13 cellular contexts compared by ENCODE assay signal in the genomic region with DNA sequence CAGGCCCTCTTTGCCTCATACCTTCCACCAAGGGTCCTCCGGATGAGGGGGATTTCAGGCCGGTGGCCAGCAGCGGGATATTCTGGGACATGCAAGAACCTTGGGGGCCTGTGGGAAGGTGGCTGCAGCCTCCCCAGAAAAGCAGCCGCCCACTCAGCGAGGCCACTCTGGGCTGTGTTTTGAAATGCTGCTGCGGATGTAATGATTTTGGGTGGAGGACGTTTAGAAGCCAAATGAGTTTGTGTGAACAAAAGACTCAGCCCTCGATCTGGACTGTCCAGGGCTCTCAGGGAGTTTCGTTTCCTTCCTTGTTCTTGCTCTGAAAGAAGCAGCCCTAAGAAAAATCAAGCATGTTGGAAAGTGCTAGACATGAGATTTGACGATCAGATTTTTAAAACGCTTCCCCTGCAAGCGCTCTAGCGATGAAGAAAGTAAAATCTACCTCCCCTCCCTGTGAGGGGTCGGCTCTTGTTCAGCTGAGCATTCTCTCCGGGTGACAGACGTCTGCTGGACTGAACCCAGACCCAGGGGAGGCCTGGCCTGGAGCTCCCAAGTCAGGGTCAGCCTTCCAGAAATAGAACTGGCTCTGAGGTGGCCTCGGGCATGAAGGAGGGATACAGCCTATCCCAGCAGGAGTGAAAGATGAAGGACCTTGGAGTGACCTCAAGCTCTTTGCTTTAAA. TPM values are rescaled to one million over a fixed set of nuclear protein-coding genes. Genes with fewer than 3 reads are reported as not detected.
DNase-seq lines count a peak whose midpoint lies in the region; ATAC-seq, FAIRE-seq and TF ChIP-seq lines count a peak whose summit lies in the region.
"Had no signal": no experiment of that assay in that cellular context is flagged by ENCODE, and none has a peak within 500 bp of the region (broad histone marks: within the 10 kb centered on the region; RNA-seq: fewer than 3 reads in every experiment).

No MANE protein-coding gene starts in this region.

- peaks cover 10% of the 10 kb centered on the region; the same call in 1 of the 2 replicates for H4K20me1 ChIP-seq in HepG2 (ENCODE audit: insufficient read depth, low read length)

- peaks cover 9% of the 10 kb centered on the region for H3K4me1 Mint-ChIP-seq in activated naive CD8-positive, alpha-beta T cell treated with anti-CD3 and anti-CD28 coated beads, Interleukin-2, amount 50 U/mL, for 24 hours

- TF ChIP-seq EP300 in HepG2 (IDR thresholded peaks at IDR 0.05; ENCODE audit: low read depth in 2 of 2, low read length in 2 of 2), result no peak
- no peak for TF ChIP-seq EP300 in HepG2 (CRISPR knock-in tag; IDR thresholded peaks at IDR 0.05; ENCODE audit: borderline replicate concordance)

- H3K4me3 Mint-ChIP-seq in activated naive CD8-positive, alpha-beta T cell treated with anti-CD3 and anti-CD28 coated beads, Interleukin-2, amount 50 U/mL, for 24 hours, result no peak overlapping the region
- H3K4me3 Mint-ChIP-seq: natural killer cell had no signal

- no peak overlapping the region for H3K4me3 ChIP-seq in liver (ENCODE audit: low read depth in 1 of 3, low read length in 3 of 3)
- no peak overlapping the region for H3K4me3 ChIP-seq in HepG2 (replicated peaks in 1 of 3; ENCODE audit: insufficient read depth in 1 of 3, low read depth in 2 of 3, low read length in 3 of 3)
- H3K4me3 ChIP-seq in parathyroid adenoma (ENCODE audit: low read depth, low read length), result no peak overlapping the region
- no peak overlapping the region for H3K4me3 ChIP-seq in aorta (ENCODE audit: low read length in 2 of 2)

- H3K4me2 ChIP-seq in HepG2 (ENCODE audit: low read depth, low read length), result no peak overlapping the region
- H3K4me2 ChIP-seq in parathyroid adenoma (ENCODE audit: low read length), result peak overlapping the region; percentile 6

- no peaks in the 10 kb centered on the region for H3K27me3 Mint-ChIP-seq in activated naive CD8-positive, alpha-beta T cell treated with anti-CD3 and anti-CD28 coated beads, Interleukin-2, amount 50 U/mL, for 24 hours

- H3K9ac ChIP-seq in liver (ENCODE audit: low read depth in 1 of 2, low read length in 2 of 2) (no peak overlapping the region), HepG2 (ENCODE audit: insufficient read depth, low read depth, low read length) (no peak overlapping the region), parathyroid adenoma (no peak overlapping the region)

- peak overlapping the region; percentile 32 to 35 for H3K27ac ChIP-seq in liver (ENCODE audit: low read depth in 1 of 2, low read length in 2 of 2)
- H3K27ac ChIP-seq in HepG2 (ENCODE audit: extremely low read length, insufficient read depth, low read length), result no peak overlapping the region
- peak overlapping the region; percentile 68 for H3K27ac ChIP-seq in parathyroid adenoma
- H3K27ac ChIP-seq in aorta (ENCODE audit: low read depth in 1 of 2, low read length in 2 of 2), result peak overlapping the region; percentile 83 to 87
- H3K27ac ChIP-seq: WERI-Rb-1 had no signal

- H3K27me3 ChIP-seq in liver (ENCODE audit: control insufficient read depth in 4 of 4, insufficient read depth in 4 of 4, low read length in 3 of 4) (no peaks in the 10 kb centered on the region), HepG2 (ENCODE audit: control insufficient read depth in 1 of 2, insufficient read depth in 2 of 2, low read length in 2 of 2) (no peaks in the 10 kb centered on the region), parathyroid adenoma (ENCODE audit: control insufficient read depth, insufficient read depth, low read length) (no peaks in the 10 kb centered on the region), aorta (ENCODE audit: control insufficient read depth in 1 of 2, insufficient read depth in 2 of 2, low read length in 1 of 2) (no peaks in the 10 kb centered on the region)

- H3K4me1 ChIP-seq in liver (ENCODE audit: control insufficient read depth in 4 of 4, insufficient read depth in 4 of 4, low read length in 3 of 4), result peaks cover 0 to 7% (median under 1%) of the 10 kb centered on the region in 4 donors
- peaks cover 23% of the 10 kb centered on the region for H3K4me1 ChIP-seq in HepG2 (ENCODE audit: insufficient read depth, low read length)
- H3K4me1 ChIP-seq in parathyroid adenoma, result no peaks in the 10 kb centered on the region
- H3K4me1 ChIP-seq in aorta (ENCODE audit: control insufficient read depth in 1 of 2, insufficient read depth in 2 of 2, low read length in 2 of 2), result peaks cover 5 to 12% of the 10 kb centered on the region in 2 donors

- TF ChIP-seq RAD21 in liver (IDR thresholded peaks at IDR 0.05), result peak in 1 of 2 donors; percentile 13
- TF ChIP-seq RAD21 in HepG2 (CRISPR knock-in tag; IDR thresholded peaks at IDR 0.05), result no peak

- POLR2A ChIA-PET in HepG2 (lab: Yijun Ruan, JAX), result no interaction called here

- DNase-seq in HepG2 (ENCODE audit: low spot score) (no peak), left cardiac atrium (peak; percentile 65), aorta (peak; percentile 77 to 88)
- no peak for DNase-seq in activated naive CD8-positive, alpha-beta T cell treated with anti-CD3 and anti-CD28 coated beads, Interleukin-2, amount 50 U/mL, for 24 hours
- DNase-seq: activated gamma-delta T cell treated with Interleukin-2 at 50 U/mL for 16 hours, natural killer cell, WERI-Rb-1 had no signal

- CTCF ChIA-PET in HepG2 (lab: Yijun Ruan, JAX; ENCODE audit: low intra/inter-chr PET ratio, low total read pairs), result no interaction called here

- H3K9me3 Mint-ChIP-seq in activated naive CD8-positive, alpha-beta T cell treated with anti-CD3 and anti-CD28 coated beads, Interleukin-2, amount 50 U/mL, for 24 hours, result no peaks in the 10 kb centered on the region
- H3K9me3 Mint-ChIP-seq: natural killer cell had no signal

- BruUV-seq in HepG2 (replicated peaks; lab: Mats Ljungman, UMichigan), result no TSS peak

- no peak for FAIRE-seq in HepG2 (lab: Jason Lieb, UNC)
- FAIRE-seq: A204.1, GM19239 had no signal

- peaks cover 26% of the 10 kb centered on the region for H3K79me2 ChIP-seq in HepG2 (ENCODE audit: insufficient read depth, low read length)
- peaks cover 2% of the 10 kb centered on the region for H3K79me2 ChIP-seq in parathyroid adenoma

- no peak for TF ChIP-seq POLR2A in HepG2 (IDR thresholded peaks at IDR 0.05; ENCODE audit: insufficient read depth in 1 of 2, low read depth in 2 of 2, low read length in 2 of 2)

- H3K36me3 Mint-ChIP-seq in activated naive CD8-positive, alpha-beta T cell treated with anti-CD3 and anti-CD28 coated beads, Interleukin-2, amount 50 U/mL, for 24 hours (ENCODE audit: low read depth), result no peaks in the 10 kb centered on the region
- H3K36me3 Mint-ChIP-seq: natural killer cell had no signal

- intact Hi-C loops in HepG2 (cut with micrococcal nuclease; ENCODE audit: unreplicated experiment) (no loop called here), left cardiac atrium (cut with DNase I) (no loop called here), aorta (cut with DNase I) (no loop called here)

- ATAC-seq in HepG2 (no peak), left cardiac atrium (peak; percentile 70 to 72), aorta (ENCODE audit: low FRiP score) (peak; percentile 75), HG02588 (IDR thresholded peaks at IDR 0.05; ENCODE audit: unreplicated experiment) (no peak), GM19452 (IDR thresholded peaks at IDR 0.05; ENCODE audit: unreplicated experiment) (no peak)
- ATAC-seq in activated naive CD8-positive, alpha-beta T cell treated with anti-CD3 and anti-CD28 coated beads, Interleukin-2, amount 50 U/mL, for 24 hours, result no peak
- ATAC-seq: natural killer cell had no signal

- 66% methylated on average over 17 of the region's 17 CpGs for WGBS in liver
- 93% methylated on average over 15 of the region's 17 CpGs for WGBS in HepG2 (ENCODE audit: low lambda C conversion rate)
- 6 to 7% methylated on average over 17 of the region's 17 CpGs for WGBS in aorta, 2 donors

- H3K36me3 ChIP-seq in liver (ENCODE audit: control insufficient read depth in 4 of 4, insufficient read depth in 3 of 4, low read depth in 1 of 4, low read length in 3 of 4) (no peaks in the 10 kb centered on the region), HepG2 (replicated peaks in 1 of 2; ENCODE audit: control insufficient read depth in 1 of 2, insufficient read depth in 2 of 2, low read length in 2 of 2) (peaks cover 14 to 22% of the 10 kb centered on the region in 2 experiments; a peak in 4 of 5 replicates), parathyroid adenoma (ENCODE audit: control insufficient read depth, insufficient read depth, low read length) (no peaks in the 10 kb centered on the region), aorta (ENCODE audit: control insufficient read depth in 1 of 2, insufficient read depth in 2 of 2, low read length in 1 of 2) (no peaks in the 10 kb centered on the region)

- H3K9me3 ChIP-seq in liver (ENCODE audit: control insufficient read depth in 4 of 4, low read length in 3 of 4) (no peaks in the 10 kb centered on the region), HepG2 (ENCODE audit: low read length) (no peaks in the 10 kb centered on the region), parathyroid adenoma (ENCODE audit: control insufficient read depth, low read length) (no peaks in the 10 kb centered on the region), aorta (ENCODE audit: control insufficient read depth, low read length) (no peaks in the 10 kb centered on the region)

- TF ChIP-seq CTCF in liver (IDR thresholded peaks at IDR 0.05; ENCODE audit: low read depth, low read length, missing input control), result no peak
- TF ChIP-seq CTCF in HepG2 (CRISPR knock-in tag; IDR thresholded peaks at IDR 0.05), result no peak
- TF ChIP-seq CTCF in parathyroid adenoma (IDR thresholded peaks at IDR 0.05), result no peak

- H2AFZ ChIP-seq in HepG2 (ENCODE audit: low read length) (no peak overlapping the region), parathyroid adenoma (no peak overlapping the region)

- no peak overlapping the region for H3K27ac Mint-ChIP-seq in activated naive CD8-positive, alpha-beta T cell treated with anti-CD3 and anti-CD28 coated beads, Interleukin-2, amount 50 U/mL, for 24 hours
- H3K27ac Mint-ChIP-seq: natural killer cell had no signal

- in situ Hi-C loops in HepG2 (cut with HindIII; ENCODE audit: extremely low pct_ligation_motif_present, low pct_unique_long_range_greater_than_20kb), result no loop called here

RNA-seq across cellular contexts. Expression of gene HEG1, which starts 12.9 kb away (rescaled TPM):
- total RNA-seq in liver (10 to 100 TPM in 1 of 2 donors, 1 to 10 TPM in 1; 5.9 to 16.0 TPM), HepG2 (2016; rRNA removed; fragmentation: Illumina TruSeq; extraction: Trizol) (9.7 and 10.7 TPM in 2 replicates), left cardiac atrium (100 to 1,000 TPM; 120 to 149 TPM), aorta (100 to 1,000 TPM in 1 of 2 donors, 10 to 100 TPM in 1; 99.3 to 204 TPM)
- polyA plus RNA-seq in liver (1 to 10 TPM; 1.4 to 4.8 TPM), HepG2 (2011; rRNA removed) (11.6 and 18.2 TPM in 2 replicates), aorta (10 to 100 TPM in 1 of 2 donors, 1 to 10 TPM in 1; 4.9 to 12.0 TPM)
- 1.1 TPM in 2 replicates for total RNA-seq in HepG2 (2016; cell fraction: cytosol; rRNA removed; fragmentation: Illumina TruSeq; extraction: Trizol; ENCODE audit: low read depth)
- 6.8 and 9.0 TPM in 2 replicates for total RNA-seq in HepG2 (2016; cell fraction: insoluble cytoplasmic fraction; rRNA removed; fragmentation: Illumina TruSeq; extraction: Trizol)
- 3.2 and 3.3 TPM in 2 replicates for total RNA-seq in HepG2 (2016; cell fraction: membrane; rRNA removed; fragmentation: Illumina TruSeq; extraction: Trizol)
- total RNA-seq in HepG2 (2016; cell fraction: nucleus; rRNA removed; fragmentation: Illumina TruSeq; extraction: Trizol), result 17.3 and 19.4 TPM in 2 replicates
- polyA plus RNA-seq in HepG2 (2011; cell fraction: cytosol; rRNA removed), result 8.6 and 8.8 TPM in 2 replicates
- polyA plus RNA-seq in HepG2 (2011; cell fraction: nucleus; rRNA removed), result 17.9 and 23.5 TPM in 2 replicates
- 12.1 and 14.0 TPM in 2 replicates for polyA plus RNA-seq in HepG2 (2012)
- 0.46 and 0.52 TPM in 2 replicates for polyA plus RNA-seq in HepG2 (2016; cell fraction: cytosol; fragmentation: Illumina TruSeq; extraction: Trizol; ENCODE audit: low read depth)
- polyA plus RNA-seq in HepG2 (2016; cell fraction: insoluble cytoplasmic fraction; fragmentation: Illumina TruSeq; extraction: Trizol; ENCODE audit: low read depth), result 5.4 and 5.8 TPM in 2 replicates
- polyA plus RNA-seq in HepG2 (2016; cell fraction: membrane; fragmentation: Illumina TruSeq; extraction: Trizol; ENCODE audit: low read depth), result 0.69 and 0.92 TPM in 2 replicates
- polyA plus RNA-seq in HepG2 (2016; cell fraction: nucleus; fragmentation: Illumina TruSeq; extraction: Trizol; ENCODE audit: insufficient read depth, low read depth), result 14.9 and 16.7 TPM in 2 replicates
- polyA minus RNA-seq in HepG2 (2011; rRNA and poly(A)+ RNA removed; ENCODE audit: low replicate concordance), result 51.4 and 72.4 TPM in 2 replicates
- 23.5 and 27.8 TPM in 2 replicates for polyA minus RNA-seq in HepG2 (2011; cell fraction: cytosol; rRNA and poly(A)+ RNA removed)
- polyA minus RNA-seq in HepG2 (2011; cell fraction: nucleus; rRNA and poly(A)+ RNA removed), result 17.8 and 25.8 TPM in 2 replicates

Comparison
In these comparisons a context has a peak if more than half of its experiments do, and no peak if none do; other contexts are left out.
1. ATAC-seq: peak in left cardiac atrium (2 of 2) and aorta (single experiment); none in HepG2 (single experiment), HG02588 (single experiment), GM19452 (single experiment) and activated naive CD8-positive, alpha-beta T cell treated with anti-CD3 and anti-CD28 coated beads, Interleukin-2, amount 50 U/mL, for 24 hours (single experiment).
2. DNase-seq: peak in left cardiac atrium (single experiment) and aorta (2 of 2); none in HepG2 (single experiment) and activated naive CD8-positive, alpha-beta T cell treated with anti-CD3 and anti-CD28 coated beads, Interleukin-2, amount 50 U/mL, for 24 hours (single experiment).
3. RNA of gene HEG1, which starts 12.9 kb away (total RNA-seq): 99.3 to 204 TPM in aorta and 120 to 149 TPM in left cardiac atrium; 5.9 to 16.0 TPM in liver and 1.1 to 19.4 TPM in HepG2; every median in the first group is over 4 times any median in the second.